Comparison of ENCODE assay signal across 1 cellular context in the genomic region with DNA sequence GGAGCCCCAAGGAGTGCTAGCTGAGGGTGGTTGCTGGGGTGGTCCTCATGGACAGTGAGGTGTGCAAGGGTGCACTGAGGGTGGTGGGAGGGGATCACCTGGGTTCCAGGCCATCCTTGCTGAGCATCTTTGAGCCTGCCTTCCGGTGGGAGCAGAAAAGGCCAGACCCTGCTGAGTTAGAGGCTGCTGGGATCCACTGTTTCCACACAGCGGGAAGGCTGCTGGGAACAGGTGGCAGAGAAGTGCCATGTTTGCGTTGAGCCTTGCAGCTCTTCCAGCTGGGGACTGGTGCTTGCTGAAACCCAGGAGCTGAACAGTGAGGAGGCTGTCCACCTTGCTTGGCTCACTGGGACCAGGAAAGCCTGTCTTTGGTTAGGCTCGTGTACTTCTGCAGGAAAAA.
TF ChIP-seq lines count a peak whose summit lies in the region.

No MANE protein-coding gene starts in this region.

TF ChIP-seq in IMR-90, 13 proteins besides CTCF, POLR2A, EP300 and RAD21 (continued from another document):
- TF ChIP-seq CEBPB (IDR thresholded peaks at IDR 0.05; ENCODE audit: low read depth, low read length), result no peak
